16 cellular contexts compared by ENCODE assay signal in genomic region chr2:75076088-75076487, GRCh38.
DNase-seq lines count a peak whose midpoint lies in the region; FAIRE-seq and TF ChIP-seq lines count a peak whose summit lies in the region.
"Had no signal": no experiment of that assay in that cellular context is flagged by ENCODE, and none has a peak within 500 bp of the region (broad histone marks: within the 10 kb centered on the region; RNA-seq: fewer than 3 reads in every experiment).

No MANE protein-coding gene starts in this region.

- no peak overlapping the region for H3K4me3 ChIP-seq in prostate gland
- no peak overlapping the region for H3K4me3 ChIP-seq in HAP-1
- no peak overlapping the region for H3K4me3 ChIP-seq in MG63
- H3K4me3 ChIP-seq: K562, lower lobe of right lung had no signal

- no peak for TF ChIP-seq POLR2A in prostate gland (IDR thresholded peaks at IDR 0.05)

- H3K9me3 Mint-ChIP-seq in nephron = no peaks in the 10 kb centered on the region
- H3K9me3 Mint-ChIP-seq: T-cell had no signal

- H3K27me3 Mint-ChIP-seq in nephron (ENCODE audit: low read depth) = no peaks in the 10 kb centered on the region
- H3K27me3 Mint-ChIP-seq: naive thymus-derived CD8-positive, alpha-beta T cell; T-cell had no signal

- H3K36me3 ChIP-seq in prostate gland (no peaks in the 10 kb centered on the region), HAP-1 (replicated peaks) (no peaks in the 10 kb centered on the region), MG63 (no peaks in the 10 kb centered on the region)
- H3K36me3 ChIP-seq: lower lobe of right lung had no signal

- intact Hi-C loops in prostate gland (cut with DNase I) = no loop called here

- H3K9me3 ChIP-seq in prostate gland (no peaks in the 10 kb centered on the region), HAP-1 (no peaks in the 10 kb centered on the region), MG63 (no peaks in the 10 kb centered on the region)
- H3K9me3 ChIP-seq: lower lobe of right lung had no signal

- WGBS in prostate gland = 79% methylated on average over 2 of the region's 2 CpGs

- H3K27me3 ChIP-seq in prostate gland (replicated peaks; ENCODE audit: insufficient read depth) = no peaks in the 10 kb centered on the region
- H3K27me3 ChIP-seq in HAP-1 (ENCODE audit: low read depth) = no peaks in the 10 kb centered on the region
- no peaks in the 10 kb centered on the region for H3K27me3 ChIP-seq in MG63

- H3K4me1 Mint-ChIP-seq in nephron = peaks cover 46% of the 10 kb centered on the region
- H3K4me1 Mint-ChIP-seq: T-cell had no signal

- H3K4me1 ChIP-seq in prostate gland (replicated peaks) (no peaks in the 10 kb centered on the region), HAP-1 (no peaks in the 10 kb centered on the region)
- H3K4me1 ChIP-seq: lower lobe of right lung had no signal

- in situ Hi-C loops in HAP-1 (cut with MboI; ENCODE audit: low sequenced_read_pairs) = no loop called here

- no peak for FAIRE-seq in HTR-8/SVneo (lab: Jason Lieb, UNC)
- FAIRE-seq: K562 had no signal

- no peak overlapping the region for H3K27ac ChIP-seq in prostate gland
- H3K27ac ChIP-seq: HL-60, lower lobe of right lung had no signal

- no peaks in the 10 kb centered on the region for H3K36me3 Mint-ChIP-seq in nephron (ENCODE audit: low read depth)

- TF ChIP-seq CTCF in nephron (IDR thresholded peaks at IDR 0.05; ENCODE audit: unreplicated experiment in 3 of 3) (no peak), prostate gland (IDR thresholded peaks at IDR 0.05) (no peak)

- H3K27ac Mint-ChIP-seq in nephron = peak overlapping the region; percentile 39 to 74 (median 70)
- H3K27ac Mint-ChIP-seq: naive thymus-derived CD8-positive, alpha-beta T cell; T-cell had no signal

- H3K4me3 Mint-ChIP-seq in nephron = peak overlapping the region in 1 of 3 experiments; percentile 19
- H3K4me3 Mint-ChIP-seq: naive thymus-derived CD8-positive, alpha-beta T cell; T-cell had no signal

- DNase-seq in DMS79 treated with DMSO at 0.1 percent for 48 hours (lab: John Stamatoyannopoulos, UW) = peak; percentile 90
- peak; percentile 84 to 93 for DNase-seq in NCI-H1930 (lab: John Stamatoyannopoulos, UW)
- peak; percentile 78 to 92 for DNase-seq in NCI-H526 (lab: John Stamatoyannopoulos, UW)
- no peak for DNase-seq in prostate gland (ENCODE audit: low spot score)
- DNase-seq in HTR-8/SVneo (ENCODE audit: insufficient read length, low spot score) = no peak
- no peak for DNase-seq in HAP-1 (ENCODE audit: low spot score in 2 of 2)
- DNase-seq in MG63 = no peak
- DNase-seq: activated gamma-delta T cell treated with Interleukin-2 at 50 U/mL for 16 hours; anterior cingulate cortex; lower lobe of right lung; naive thymus-derived CD8-positive, alpha-beta T cell; stimulated activated CD4-positive, alpha-beta T cell treated with anti-CD3 and anti-CD28 coated beads, Interleukin-1b, Interleukin-23, amount 100 ng/mL, for 48 hours; T-cell had no signal

Comparison
In these comparisons a context has a peak if more than half of its experiments do, and no peak if none do; other contexts are left out.
1. DNase-seq: peak in DMS79 treated with DMSO at 0.1 percent for 48 hours (single experiment), NCI-H1930 (2 of 2) and NCI-H526 (2 of 2); none in prostate gland (single experiment), HTR-8/SVneo (single experiment), HAP-1 (0 of 2) and MG63 (single experiment).